21 cellular contexts compared by ENCODE assay signal in the genomic region with DNA sequence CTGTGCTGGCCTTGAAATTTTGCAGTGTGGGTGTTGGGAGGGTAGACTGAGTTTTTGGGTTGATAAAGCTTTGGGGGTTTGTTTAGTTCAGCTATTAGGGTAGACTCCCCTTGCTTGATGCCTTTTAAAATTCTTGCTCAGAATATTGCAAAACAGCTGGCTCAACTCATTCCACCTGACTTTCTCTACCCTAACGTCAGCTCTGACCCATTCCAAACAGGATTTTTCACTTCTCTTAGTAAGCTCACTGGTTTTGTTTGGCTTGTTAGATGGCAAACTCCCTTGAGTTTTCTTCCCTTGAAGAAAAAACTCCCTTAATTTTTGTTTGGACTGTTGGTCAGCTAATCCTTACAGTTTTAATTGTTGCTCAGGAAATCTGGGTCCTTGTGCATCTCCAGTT.
A peak's percentile ranks its signal among the peaks of the same experiment; 100 is the strongest.
DNase-seq lines count a peak whose midpoint lies in the region; ATAC-seq, FAIRE-seq and TF ChIP-seq lines count a peak whose summit lies in the region.
"Had no signal": no experiment of that assay in that cellular context is flagged by ENCODE, and none has a peak within 500 bp of the region (broad histone marks: within the 10 kb centered on the region; RNA-seq: fewer than 3 reads in every experiment).

No MANE protein-coding gene starts in this region.

- 4 to 25% methylated on average over 1 of the region's 1 CpG for WGBS in GM23248 (ENCODE audit: low coverage in 1 of 2, low lambda C conversion rate in 2 of 2, missing lambda C conversion rate in 2 of 2), 2 experiments

- H2AFZ ChIP-seq in GM23248, result no peak overlapping the region

- FAIRE-seq in bronchial epithelial cell (lab: Jason Lieb, UNC) (no peak), GM12892 (lab: Jason Lieb, UNC) (no peak)
- FAIRE-seq: A549, GM12891, GM19239, H54 had no signal

- H3K9me3 ChIP-seq in GM23248 (ENCODE audit: low read depth) (no peaks in the 10 kb centered on the region), skeletal muscle satellite cell (replicated peaks; ENCODE audit: low read length) (no peaks in the 10 kb centered on the region)
- H3K9me3 ChIP-seq: A549, HAP-1 had no signal

- no peaks in the 10 kb centered on the region for H3K79me2 ChIP-seq in GM23248 (ENCODE audit: insufficient read depth)

- ATAC-seq in GM18861 (IDR thresholded peaks at IDR 0.05; ENCODE audit: unreplicated experiment), result no peak
- ATAC-seq in GM21360 (IDR thresholded peaks at IDR 0.05; ENCODE audit: unreplicated experiment), result no peak
- ATAC-seq: A549 had no signal

- TF ChIP-seq CTCF in bronchial epithelial cell (IDR thresholded peaks at IDR 0.05; ENCODE audit: insufficient read depth, low read length, severe bottlenecking), result no peak
- no peak for TF ChIP-seq CTCF in fibroblast of mammary gland (conservative IDR thresholded peaks at IDR 0.05; ENCODE audit: control insufficient read depth, insufficient read depth, low read depth, low read length)

- H3K27ac ChIP-seq in GM23248, result no peak overlapping the region
- H3K27ac ChIP-seq: A549 had no signal

- H3K27me3 ChIP-seq in GM23248 (replicated peaks; ENCODE audit: insufficient read depth) (no peaks in the 10 kb centered on the region), bronchial epithelial cell (ENCODE audit: control insufficient read depth, insufficient read depth, low read length) (no peaks in the 10 kb centered on the region), skeletal muscle satellite cell (ENCODE audit: control insufficient read depth, insufficient read depth, low read length) (no peaks in the 10 kb centered on the region)

- H3K9ac ChIP-seq in GM23248, result no peak overlapping the region
- H3K9ac ChIP-seq in skeletal muscle satellite cell (ENCODE audit: low read depth, low read length), result no peak overlapping the region

- H3K9me2 ChIP-seq in GM23248 (ENCODE audit: insufficient read depth), result no peaks in the 10 kb centered on the region

- no peaks in the 10 kb centered on the region for H3F3A ChIP-seq in GM23248 (ENCODE audit: insufficient read depth)

- in situ Hi-C loops in GM23248 (cut with MboI), result no loop called here

- H4K20me1 ChIP-seq in GM23248 (ENCODE audit: insufficient read depth), result no peaks in the 10 kb centered on the region

- no peaks in the 10 kb centered on the region for H3K36me3 ChIP-seq in GM23248 (ENCODE audit: low read depth)
- H3K36me3 ChIP-seq in bronchial epithelial cell (ENCODE audit: control insufficient read depth, insufficient read depth, low read length), result no peaks in the 10 kb centered on the region
- H3K36me3 ChIP-seq in skeletal muscle satellite cell (ENCODE audit: insufficient read depth, low read length), result no peaks in the 10 kb centered on the region
- H3K36me3 ChIP-seq: HAP-1 had no signal

- H3K4me1 ChIP-seq in GM23248 (ENCODE audit: insufficient read depth), result peaks cover 14% of the 10 kb centered on the region; the same call in 1 of the 2 replicates
- H3K4me1 ChIP-seq in skeletal muscle satellite cell (ENCODE audit: control insufficient read depth, insufficient read depth, low read length), result peaks cover 15% of the 10 kb centered on the region
- H3K4me1 ChIP-seq: A549, HAP-1 had no signal

- DNase-seq in GM23248, result peak; percentile 8
- peak; percentile 62 for DNase-seq in bronchial epithelial cell (ENCODE audit: low read depth)
- peak; percentile 18 for DNase-seq in fibroblast of mammary gland (ENCODE audit: low read depth)
- DNase-seq in GM12892 (ENCODE audit: insufficient read length), result no peak
- DNase-seq: 8988T; C1 segment of cervical spinal cord; Calu3; CD4-positive, alpha-beta memory T cell; COR-L47; DMS79 treated with DMSO at 0.1 percent for 48 hours; GF-D8; GOT3; HFFc6 had no signal

- TF ChIP-seq POLR2A in GM12892 (IDR thresholded peaks at IDR 0.05; ENCODE audit: low read depth, low read length), result no peak

- H3K4me3 ChIP-seq in GM23248 (no peak overlapping the region), bronchial epithelial cell (ENCODE audit: low read depth, low read length) (no peak overlapping the region), fibroblast of mammary gland (ENCODE audit: control insufficient read depth, low read depth, low read length) (no peak overlapping the region), skeletal muscle satellite cell (ENCODE audit: low read length) (peak overlapping the region; percentile 23)
- H3K4me3 ChIP-seq: A549, HAP-1 had no signal

- H3K4me2 ChIP-seq in GM23248 (ENCODE audit: unreplicated experiment), result no peak overlapping the region
- peak overlapping the region; percentile 43 for H3K4me2 ChIP-seq in skeletal muscle satellite cell (ENCODE audit: low read length)
- H3K4me2 ChIP-seq: A549 had no signal
